In genomic region chr3:56987238-56987932, GRCh38 we compare ENCODE assay signal across 10 cellular contexts.
DNase-seq lines count a peak whose midpoint lies in the region; ATAC-seq and TF ChIP-seq lines count a peak whose summit lies in the region.
"Had no signal": no experiment of that assay in that cellular context is flagged by ENCODE, and none has a peak within 500 bp of the region (broad histone marks: within the 10 kb centered on the region; RNA-seq: fewer than 3 reads in every experiment).

No MANE protein-coding gene starts in this region.

- H3K9me3 ChIP-seq in uterus: no peaks in the 10 kb centered on the region
- H3K9me3 ChIP-seq: adrenal gland had no signal

- peak overlapping the region in 1 of 2 donors; percentile 78 for H3K27ac ChIP-seq in uterus
- H3K27ac ChIP-seq: 22Rv1, adrenal gland had no signal

- DNase-seq in DMS 273 (lab: John Stamatoyannopoulos, UW; ENCODE audit: unreplicated experiment): peak; percentile 71
- DNase-seq in DMS 273 treated with DMSO at 0.1 percent for 48 hours (lab: John Stamatoyannopoulos, UW): no peak
- DNase-seq in Kasumi-1 (lab: John Stamatoyannopoulos, UW): peak; percentile 38 to 52
- no peak for DNase-seq in astrocyte of the cerebellum (ENCODE audit: low read depth)
- no peak for DNase-seq in globus pallidus (ENCODE audit: low spot score)
- DNase-seq in uterus: no peak
- no peak for DNase-seq in left ventricle myocardium superior
- DNase-seq: adrenal gland had no signal

- H3K36me3 Mint-ChIP-seq in nephron (ENCODE audit: low read depth): peaks cover 3% of the 10 kb centered on the region

- intact Hi-C loops in uterus (cut with DNase I; ENCODE audit: low total_unique reads): loop anchor here (5.0 to 10.0 kb wide), 2 partner anchors 183 to 285 kb away; partner anchors contain the start of gene ARHGEF3
- intact Hi-C loops in left ventricle myocardium superior (cut with micrococcal nuclease): loop anchor here (10.0 kb wide), 1 partner anchor 183 kb away; the partner anchor contains the start of gene ARHGEF3

- no peak overlapping the region for H3K4me3 Mint-ChIP-seq in nephron

- no peaks in the 10 kb centered on the region for H3K36me3 ChIP-seq in uterus
- H3K36me3 ChIP-seq: adrenal gland had no signal

- no peak for TF ChIP-seq POLR2A in uterus (IDR thresholded peaks at IDR 0.05)

- no peak for ATAC-seq in left ventricle myocardium superior

- no peaks in the 10 kb centered on the region for H3K27me3 Mint-ChIP-seq in nephron (ENCODE audit: low read depth)

- peak; percentile 43 for TF ChIP-seq CTCF in astrocyte of the cerebellum (IDR thresholded peaks at IDR 0.05; ENCODE audit: low read depth, low read length, missing control alignments)
- peak; percentile 45 to 53 (median 46) for TF ChIP-seq CTCF in nephron (IDR thresholded peaks at IDR 0.05; ENCODE audit: unreplicated experiment in 3 of 3)
- peak in 1 of 4 experiments; percentile 12 for TF ChIP-seq CTCF in uterus (IDR thresholded peaks at IDR 0.05)

- no peaks in the 10 kb centered on the region for H3K27me3 ChIP-seq in uterus
- H3K27me3 ChIP-seq: adrenal gland had no signal

- H3K9me3 Mint-ChIP-seq in nephron: no peaks in the 10 kb centered on the region

- peaks cover 0 to 4% of the 10 kb centered on the region in 2 donors for H3K4me1 ChIP-seq in uterus

- H3K4me3 ChIP-seq in astrocyte of the cerebellum (ENCODE audit: low read depth, low read length) (no peak overlapping the region), uterus (no peak overlapping the region)
- H3K4me3 ChIP-seq: adrenal gland had no signal

- in situ Hi-C loops in astrocyte of the cerebellum (cut with HindIII; ENCODE audit: low sequenced_read_pairs): loop anchor here (25.0 kb wide), 1 partner anchor 275 kb away; no protein-coding TSS in a partner anchor

- H3K27ac Mint-ChIP-seq in nephron: peak overlapping the region; percentile 70 to 85 (median 73)

- peaks cover 68% of the 10 kb centered on the region for H3K4me1 Mint-ChIP-seq in nephron

Comparison
In these comparisons a context has a peak if more than half of its experiments do, and no peak if none do; other contexts are left out.
1. DNase-seq: peak in DMS 273 (single experiment) and Kasumi-1 (2 of 2); none in DMS 273 treated with DMSO at 0.1 percent for 48 hours (single experiment), astrocyte of the cerebellum (single experiment), globus pallidus (single experiment), uterus (0 of 2) and left ventricle myocardium superior (single experiment).